ENCODE assay signal across 1 cellular context in the genomic region with DNA sequence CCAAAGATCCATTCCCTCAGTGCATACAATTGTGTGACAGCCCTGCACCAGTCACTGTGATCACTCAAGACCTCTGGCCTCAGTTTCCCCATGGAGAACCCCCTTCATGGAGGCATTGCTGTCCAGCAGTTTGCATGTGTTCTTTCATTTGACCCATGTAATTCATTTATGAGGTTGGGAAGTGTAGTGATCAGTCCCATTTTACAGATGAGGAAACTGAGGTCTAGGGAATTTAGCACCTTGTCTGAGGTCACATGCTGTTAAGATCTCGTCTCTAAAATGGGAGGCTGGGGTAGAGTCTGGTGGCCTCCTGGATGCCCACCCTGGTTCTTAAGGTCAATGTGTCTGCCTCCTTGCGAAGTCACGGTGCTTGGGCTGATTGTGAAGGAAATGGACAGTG.
TF ChIP-seq lines count a peak whose summit lies in the region.

No MANE protein-coding gene starts in this region.

TF ChIP-seq in HepG2, 621 proteins besides CTCF, POLR2A, EP300 and RAD21:
- TF ChIP-seq ZBED4 (CRISPR knock-in tag; IDR thresholded peaks at IDR 0.05; ENCODE audit: borderline replicate concordance) = no peak
- peak; percentile 83 for TF ChIP-seq ZNF629 (CRISPR knock-in tag; conservative IDR thresholded peaks at IDR 0.05)
- no peak for TF ChIP-seq SP1 (IDR thresholded peaks at IDR 0.05)
- TF ChIP-seq SP1 (CRISPR knock-in tag; IDR thresholded peaks at IDR 0.05) = no peak
- no peak for TF ChIP-seq PRMT3 (CRISPR knock-in tag; IDR thresholded peaks at IDR 0.05; ENCODE audit: borderline replicate concordance, low read depth)
- TF ChIP-seq, protein P1, sequence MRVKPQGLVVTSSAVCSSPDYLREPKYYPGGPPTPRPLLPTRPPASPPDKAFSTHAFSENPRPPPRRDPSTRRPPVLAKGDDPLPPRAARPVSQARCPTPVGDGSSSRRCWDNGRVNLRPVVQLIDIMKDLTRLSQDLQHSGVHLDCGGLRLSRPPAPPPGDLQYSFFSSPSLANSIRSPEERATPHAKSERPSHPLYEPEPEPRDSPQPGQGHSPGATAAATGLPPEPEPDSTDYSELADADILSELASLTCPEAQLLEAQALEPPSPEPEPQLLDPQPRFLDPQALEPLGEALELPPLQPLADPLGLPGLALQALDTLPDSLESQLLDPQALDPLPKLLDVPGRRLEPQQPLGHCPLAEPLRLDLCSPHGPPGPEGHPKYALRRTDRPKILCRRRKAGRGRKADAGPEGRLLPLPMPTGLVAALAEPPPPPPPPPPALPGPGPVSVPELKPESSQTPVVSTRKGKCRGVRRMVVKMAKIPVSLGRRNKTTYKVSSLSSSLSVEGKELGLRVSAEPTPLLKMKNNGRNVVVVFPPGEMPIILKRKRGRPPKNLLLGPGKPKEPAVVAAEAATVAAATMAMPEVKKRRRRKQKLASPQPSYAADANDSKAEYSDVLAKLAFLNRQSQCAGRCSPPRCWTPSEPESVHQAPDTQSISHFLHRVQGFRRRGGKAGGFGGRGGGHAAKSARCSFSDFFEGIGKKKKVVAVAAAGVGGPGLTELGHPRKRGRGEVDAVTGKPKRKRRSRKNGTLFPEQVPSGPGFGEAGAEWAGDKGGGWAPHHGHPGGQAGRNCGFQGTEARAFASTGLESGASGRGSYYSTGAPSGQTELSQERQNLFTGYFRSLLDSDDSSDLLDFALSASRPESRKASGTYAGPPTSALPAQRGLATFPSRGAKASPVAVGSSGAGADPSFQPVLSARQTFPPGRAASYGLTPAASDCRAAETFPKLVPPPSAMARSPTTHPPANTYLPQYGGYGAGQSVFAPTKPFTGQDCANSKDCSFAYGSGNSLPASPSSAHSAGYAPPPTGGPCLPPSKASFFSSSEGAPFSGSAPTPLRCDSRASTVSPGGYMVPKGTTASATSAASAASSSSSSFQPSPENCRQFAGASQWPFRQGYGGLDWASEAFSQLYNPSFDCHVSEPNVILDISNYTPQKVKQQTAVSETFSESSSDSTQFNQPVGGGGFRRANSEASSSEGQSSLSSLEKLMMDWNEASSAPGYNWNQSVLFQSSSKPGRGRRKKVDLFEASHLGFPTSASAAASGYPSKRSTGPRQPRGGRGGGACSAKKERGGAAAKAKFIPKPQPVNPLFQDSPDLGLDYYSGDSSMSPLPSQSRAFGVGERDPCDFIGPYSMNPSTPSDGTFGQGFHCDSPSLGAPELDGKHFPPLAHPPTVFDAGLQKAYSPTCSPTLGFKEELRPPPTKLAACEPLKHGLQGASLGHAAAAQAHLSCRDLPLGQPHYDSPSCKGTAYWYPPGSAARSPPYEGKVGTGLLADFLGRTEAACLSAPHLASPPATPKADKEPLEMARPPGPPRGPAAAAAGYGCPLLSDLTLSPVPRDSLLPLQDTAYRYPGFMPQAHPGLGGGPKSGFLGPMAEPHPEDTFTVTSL (CRISPR knock-in tag; IDR thresholded peaks at IDR 0.05; ENCODE audit: borderline replicate concordance) = no peak
